In the genomic region with DNA sequence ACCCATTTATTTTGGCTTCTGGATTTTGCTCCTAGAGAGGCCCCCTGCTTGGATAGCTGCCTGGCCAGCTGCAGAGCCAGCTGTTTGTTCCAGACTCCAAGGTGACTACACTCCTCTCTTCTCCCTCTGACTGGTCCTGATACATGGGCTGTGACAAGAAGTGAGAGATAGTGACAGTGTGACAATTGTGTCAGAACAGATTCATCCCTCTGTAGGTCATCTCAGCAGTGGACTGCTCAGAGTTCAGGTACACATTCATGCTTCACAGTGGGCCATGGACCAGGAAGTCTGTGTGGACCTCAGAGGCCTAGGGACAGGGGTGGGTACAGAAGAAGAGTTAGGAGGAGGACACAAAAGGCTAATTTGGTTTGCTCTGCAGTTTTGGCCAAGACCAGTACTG, we compare ENCODE assay signal across 6 cellular contexts.
"Had no signal": no experiment of that assay in that cellular context is flagged by ENCODE, and none has a peak within 500 bp of the region (broad histone marks: within the 10 kb centered on the region; RNA-seq: fewer than 3 reads in every experiment).

No MANE protein-coding gene starts in this region.

- H3K4me3 ChIP-seq: GM23338 had no signal

- DNase-seq: H9, HCEC 1CT had no signal

- H3K4me2 ChIP-seq: GM23338 had no signal

- FAIRE-seq: H1, H54, HTR-8/SVneo had no signal

- ATAC-seq: GM23338 had no signal

- H2AFZ ChIP-seq: GM23338 had no signal
